22 cellular contexts compared by ENCODE assay signal in the genomic region with DNA sequence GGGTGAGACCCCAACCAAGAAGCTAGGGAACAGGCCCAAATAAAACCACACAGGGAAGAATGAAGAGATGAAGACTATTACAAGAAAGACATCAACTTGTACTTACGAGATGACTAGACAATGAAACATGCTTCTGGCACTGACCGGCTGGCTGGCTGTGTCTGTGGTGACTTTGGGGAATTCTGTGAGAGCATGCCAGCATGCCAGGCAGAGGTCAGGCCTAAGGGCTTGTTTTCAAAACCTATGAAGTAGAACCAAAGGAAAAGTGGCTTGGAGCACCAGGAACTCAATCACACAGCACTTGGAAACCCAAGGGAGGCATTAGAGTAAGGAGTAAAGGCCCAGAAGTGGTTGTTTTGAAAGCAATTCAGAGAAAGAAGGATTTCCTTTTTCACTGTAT. TPM values are rescaled to one million over a fixed set of nuclear protein-coding genes. Genes with fewer than 3 reads are reported as not detected.
A peak's percentile ranks its signal among the peaks of the same experiment; 100 is the strongest.
DNase-seq lines count a peak whose midpoint lies in the region; ATAC-seq and TF ChIP-seq lines count a peak whose summit lies in the region.
"Had no signal": no experiment of that assay in that cellular context is flagged by ENCODE, and none has a peak within 500 bp of the region (broad histone marks: within the 10 kb centered on the region; RNA-seq: fewer than 3 reads in every experiment).

No MANE protein-coding gene starts in this region.

- no peaks in the 10 kb centered on the region for H3K9me2 ChIP-seq in SK-N-SH

- ATAC-seq in SK-N-SH treated with all-trans-retinoic acid at 6 μM for 48 hours (no peak; the same call in 1 of the 3 replicates), GM18858 (IDR thresholded peaks at IDR 0.05; ENCODE audit: unreplicated experiment) (no peak)
- ATAC-seq: activated CD8-positive, alpha-beta T cell treated with anti-CD3 and anti-CD28 coated beads, Interleukin-2, amount 10 ng/mL, durations not matched to agents 7 days and 5 days; stimulated activated naive B cell treated with anti-CD40 and anti-IgM and Interleukin-4, amounts not matched to agents 10 μg/mL and 1 μg/mL and 100 μg/mL, for 72 hours had no signal

- peaks cover 7% of the 10 kb centered on the region for H3K27me3 Mint-ChIP-seq in neural progenitor cell (ENCODE audit: insufficient read depth, low read depth)
- peaks cover 4% of the 10 kb centered on the region for H3K27me3 Mint-ChIP-seq in activated CD4-positive, alpha-beta T cell treated with anti-CD3 and anti-CD28 coated beads, Interleukin-2, amount 10 ng/mL, durations not matched to agents 24 days and 14 days

- TF ChIP-seq POLR2A in adrenal gland (IDR thresholded peaks at IDR 0.05): no peak

- H3K4me3 ChIP-seq in SK-N-SH (ENCODE audit: low read depth in 2 of 2, low read length in 1 of 2) (no peak overlapping the region), adrenal gland (no peak overlapping the region), fibroblast of the aortic adventitia (ENCODE audit: low read depth, low read length) (no peak overlapping the region), neural progenitor cell (no peak overlapping the region)
- H3K4me3 ChIP-seq: tibial nerve had no signal

- TF ChIP-seq RAD21 in SK-N-SH (IDR thresholded peaks at IDR 0.05; ENCODE audit: low read length): no peak

- CTCF ChIA-PET in SK-N-SH (lab: Yijun Ruan, JAX): interaction anchor here (1.0 kb wide), 1 partner anchor 57 kb away, joined by 4 read pairs; the partner anchor contains the start of gene GSTA4

- DNase-seq in SK-N-SH: no peak
- DNase-seq in adrenal gland: peak in 6 of 7 donors; percentile 40 to 63 (median 46)
- DNase-seq in fibroblast of the aortic adventitia (ENCODE audit: low read depth): peak; percentile 42
- DNase-seq in neural progenitor cell (ENCODE audit: low spot score): no peak
- DNase-seq in NCI-H2081 treated with DMSO at 0.1 percent for 48 hours (lab: John Stamatoyannopoulos, UW): no peak
- DNase-seq in activated CD4-positive, alpha-beta T cell treated with anti-CD3 and anti-CD28 coated beads, Interleukin-2, amount 10 ng/mL, durations not matched to agents 24 days and 14 days: no peak
- DNase-seq: activated CD8-positive, alpha-beta T cell treated with anti-CD3 and anti-CD28 coated beads, Interleukin-2, amount 10 ng/mL, durations not matched to agents 7 days and 5 days; activated naive CD8-positive, alpha-beta T cell treated with anti-CD3 and anti-CD28 coated beads, Interleukin-2, amount 10 ng/mL, durations not matched to agents 7 days and 5 days; central memory CD4-positive, alpha-beta T cell; effector CD8-positive, alpha-beta T cell; H9; IMR-90; MV-4-11; NCI-H2029; NCI-H510A; SHP77 treated with DMSO at 0.1 percent for 48 hours; stimulated activated naive B cell treated with anti-CD40 and anti-IgM and Interleukin-4, amounts not matched to agents 10 μg/mL and 1 μg/mL and 100 μg/mL, for 72 hours had no signal

- H2AFZ ChIP-seq in SK-N-SH (ENCODE audit: low read depth) (peak overlapping the region; percentile 65; the same call in 1 of the 2 replicates), neural progenitor cell (replicated peaks) (no peak overlapping the region)

- H3K9ac ChIP-seq in SK-N-SH (no peak overlapping the region), neural progenitor cell (no peak overlapping the region)

- no peak overlapping the region for H3K4me3 Mint-ChIP-seq in neural progenitor cell
- no peak overlapping the region for H3K4me3 Mint-ChIP-seq in activated CD4-positive, alpha-beta T cell treated with anti-CD3 and anti-CD28 coated beads, Interleukin-2, amount 10 ng/mL, durations not matched to agents 24 days and 14 days
- H3K4me3 Mint-ChIP-seq: activated CD8-positive, alpha-beta T cell treated with anti-CD3 and anti-CD28 coated beads, Interleukin-2, amount 10 ng/mL, durations not matched to agents 7 days and 5 days; activated naive CD8-positive, alpha-beta T cell treated with anti-CD3 and anti-CD28 coated beads, Interleukin-2, amount 10 ng/mL, durations not matched to agents 7 days and 5 days; CD14-positive monocyte; H9; stimulated activated naive B cell treated with anti-CD40 and anti-IgM and Interleukin-4, amounts not matched to agents 10 μg/mL and 1 μg/mL and 100 μg/mL, for 72 hours had no signal

- H3K27me3 ChIP-seq in SK-N-SH (ENCODE audit: insufficient read depth) (no peaks in the 10 kb centered on the region), adrenal gland (no peaks in the 10 kb centered on the region), neural progenitor cell (no peaks in the 10 kb centered on the region)
- H3K27me3 ChIP-seq: tibial nerve had no signal

- H3F3A ChIP-seq in SK-N-SH (replicated peaks; ENCODE audit: insufficient read depth): no peaks in the 10 kb centered on the region
- H3F3A ChIP-seq in neural progenitor cell (ENCODE audit: low read depth): no peaks in the 10 kb centered on the region

- WGBS in SK-N-SH (ENCODE audit: low lambda C conversion rate): 73% methylated on average over 2 of the region's 2 CpGs
- 41 to 55% (median 45%) methylated on average over 2 of the region's 2 CpGs for WGBS in adrenal gland, 4 donors

- no peaks in the 10 kb centered on the region for H3K9me3 Mint-ChIP-seq in neural progenitor cell
- H3K9me3 Mint-ChIP-seq in activated CD4-positive, alpha-beta T cell treated with anti-CD3 and anti-CD28 coated beads, Interleukin-2, amount 10 ng/mL, durations not matched to agents 24 days and 14 days: peaks cover 5% of the 10 kb centered on the region
- H3K9me3 Mint-ChIP-seq: activated naive CD8-positive, alpha-beta T cell treated with anti-CD3 and anti-CD28 coated beads, Interleukin-2, amount 10 ng/mL, durations not matched to agents 7 days and 5 days; H9; stimulated activated naive B cell treated with anti-CD40 and anti-IgM and Interleukin-4, amounts not matched to agents 10 μg/mL and 1 μg/mL and 100 μg/mL, for 72 hours had no signal

- H3K27ac Mint-ChIP-seq in neural progenitor cell: no peak overlapping the region
- no peak overlapping the region for H3K27ac Mint-ChIP-seq in activated CD4-positive, alpha-beta T cell treated with anti-CD3 and anti-CD28 coated beads, Interleukin-2, amount 10 ng/mL, durations not matched to agents 24 days and 14 days
- H3K27ac Mint-ChIP-seq: activated CD8-positive, alpha-beta T cell treated with anti-CD3 and anti-CD28 coated beads, Interleukin-2, amount 10 ng/mL, durations not matched to agents 7 days and 5 days; activated naive CD8-positive, alpha-beta T cell treated with anti-CD3 and anti-CD28 coated beads, Interleukin-2, amount 10 ng/mL, durations not matched to agents 7 days and 5 days; CD14-positive monocyte; H9; stimulated activated naive B cell treated with anti-CD40 and anti-IgM and Interleukin-4, amounts not matched to agents 10 μg/mL and 1 μg/mL and 100 μg/mL, for 72 hours had no signal

- TF ChIP-seq CTCF in SK-N-SH (IDR thresholded peaks at IDR 0.05): no peak
- no peak for TF ChIP-seq CTCF in adrenal gland (IDR thresholded peaks at IDR 0.05)
- no peak for TF ChIP-seq CTCF in fibroblast of the aortic adventitia (IDR thresholded peaks at IDR 0.05; ENCODE audit: insufficient read depth, low read length)
- TF ChIP-seq CTCF in neural progenitor cell (IDR thresholded peaks at IDR 0.05): no peak

- H3K79me2 ChIP-seq in SK-N-SH (ENCODE audit: insufficient read depth) (no peaks in the 10 kb centered on the region), neural progenitor cell (ENCODE audit: low read depth) (no peaks in the 10 kb centered on the region)

- intact Hi-C loops in adrenal gland (cut with DNase I): no loop called here
- intact Hi-C loops in activated CD4-positive, alpha-beta T cell treated with anti-CD3 and anti-CD28 coated beads, Interleukin-2, amount 10 ng/mL, durations not matched to agents 24 days and 14 days (cut with micrococcal nuclease): no loop called here

- H3K4me2 ChIP-seq in SK-N-SH (no peak overlapping the region), neural progenitor cell (no peak overlapping the region)

- H4K20me1 ChIP-seq in SK-N-SH (ENCODE audit: insufficient read depth) (no peaks in the 10 kb centered on the region), neural progenitor cell (ENCODE audit: low read depth) (no peaks in the 10 kb centered on the region)

- no peaks in the 10 kb centered on the region for H3K9me3 ChIP-seq in SK-N-SH
- no peaks in the 10 kb centered on the region for H3K9me3 ChIP-seq in adrenal gland (replicated peaks in 1 of 3)
- H3K9me3 ChIP-seq in neural progenitor cell (ENCODE audit: low read depth): no peaks in the 10 kb centered on the region
- H3K9me3 ChIP-seq: tibial nerve had no signal

- no peaks in the 10 kb centered on the region for H3K36me3 Mint-ChIP-seq in neural progenitor cell
- H3K36me3 Mint-ChIP-seq in activated CD4-positive, alpha-beta T cell treated with anti-CD3 and anti-CD28 coated beads, Interleukin-2, amount 10 ng/mL, durations not matched to agents 24 days and 14 days (ENCODE audit: low read depth): no peaks in the 10 kb centered on the region
- H3K36me3 Mint-ChIP-seq: activated naive CD8-positive, alpha-beta T cell treated with anti-CD3 and anti-CD28 coated beads, Interleukin-2, amount 10 ng/mL, durations not matched to agents 7 days and 5 days; CD14-positive monocyte; stimulated activated naive B cell treated with anti-CD40 and anti-IgM and Interleukin-4, amounts not matched to agents 10 μg/mL and 1 μg/mL and 100 μg/mL, for 72 hours had no signal

- POLR2A ChIA-PET in SK-N-SH (lab: Yijun Ruan, JAX): no interaction called here

- H3K27ac ChIP-seq in SK-N-SH (ENCODE audit: low read depth in 2 of 2, low read length in 1 of 2) (0 out of 4 replicates have a peak overlapping the region, but pooled peaks of 1 of the 2 experiments have one; percentile 5), adrenal gland (peak overlapping the region in 1 of 5 donors; percentile 17), neural progenitor cell (no peak overlapping the region)
- H3K27ac ChIP-seq: tibial nerve had no signal

- peaks cover 3% of the 10 kb centered on the region for H3K4me1 Mint-ChIP-seq in neural progenitor cell
- no peaks in the 10 kb centered on the region for H3K4me1 Mint-ChIP-seq in activated CD4-positive, alpha-beta T cell treated with anti-CD3 and anti-CD28 coated beads, Interleukin-2, amount 10 ng/mL, durations not matched to agents 24 days and 14 days
- H3K4me1 Mint-ChIP-seq: CD14-positive monocyte; stimulated activated naive B cell treated with anti-CD40 and anti-IgM and Interleukin-4, amounts not matched to agents 10 μg/mL and 1 μg/mL and 100 μg/mL, for 72 hours had no signal

- TF ChIP-seq EP300 in SK-N-SH (IDR thresholded peaks at IDR 0.05; ENCODE audit: borderline replicate concordance in 1 of 2, low read depth in 1 of 2, low read length in 1 of 2): no peak

- H3K36me3 ChIP-seq in SK-N-SH (replicated peaks in 1 of 2; ENCODE audit: control insufficient read depth in 1 of 2, insufficient read depth in 2 of 2, low read length in 1 of 2): no peaks in the 10 kb centered on the region
- no peaks in the 10 kb centered on the region for H3K36me3 ChIP-seq in adrenal gland (replicated peaks in 1 of 2)
- no peaks in the 10 kb centered on the region for H3K36me3 ChIP-seq in neural progenitor cell
- H3K36me3 ChIP-seq: tibial nerve had no signal

- H3K4me1 ChIP-seq in SK-N-SH (ENCODE audit: control insufficient read depth in 1 of 2, insufficient read depth in 2 of 2, low read depth in 1 of 2, low read length in 1 of 2) (no peaks in the 10 kb centered on the region; a peak in 1 of 4 replicates), adrenal gland (replicated peaks in 1 of 2) (peaks cover 0 to 8% of the 10 kb centered on the region in 2 donors), neural progenitor cell (no peaks in the 10 kb centered on the region)
- H3K4me1 ChIP-seq: tibial nerve had no signal

RNA-seq across cellular contexts. Expression of gene GSTA3, which starts 28.4 kb away (rescaled TPM):
- not detected in 2 replicates for polyA plus RNA-seq in SK-N-SH (2012; rRNA removed)
- not detected in 2 replicates for polyA plus RNA-seq in SK-N-SH (2012; cell fraction: cytosol; rRNA removed)
- polyA plus RNA-seq in SK-N-SH (2012; cell fraction: nucleus; rRNA removed): not detected in 2 replicates
- 100 to 1,000 TPM in 1 of 8 donors, 10 to 100 TPM in 7; 12.7 to 179 (median 36.4) TPM for total RNA-seq in adrenal gland
- 100 to 1,000 TPM in 1 of 3 donors, 10 to 100 TPM in 1, 1 to 10 TPM in 1; 8.1 to 431 (median 76.4) TPM for polyA plus RNA-seq in adrenal gland
- not detected in 2 replicates for total RNA-seq in fibroblast of the aortic adventitia (ENCODE audit: low replicate concordance)
- not detected in 2 replicates for total RNA-seq in neural progenitor cell (ENCODE audit: low replicate concordance)
- not detected in 2 replicates for total RNA-seq in activated CD4-positive, alpha-beta T cell treated with anti-CD3 and anti-CD28 coated beads, Interleukin-2, amount 10 ng/mL, durations not matched to agents 24 days and 14 days
- total RNA-seq: activated CD8-positive, alpha-beta T cell treated with anti-CD3 and anti-CD28 coated beads, Interleukin-2, amount 10 ng/mL, durations not matched to agents 7 days and 5 days; activated naive CD8-positive, alpha-beta T cell treated with anti-CD3 and anti-CD28 coated beads, Interleukin-2, amount 10 ng/mL, durations not matched to agents 7 days and 5 days; H9; IMR-90; T-helper 1 cell treated with Interleukin-12 subunit alpha and Interleukin-12 subunit beta and Interleukin-4 antibody, amounts not matched to agents 30 ng/mL and 1 ng/mL, for 36 hours; tibial nerve had no signal
- polyA plus RNA-seq: CD14-positive monocyte, IMR-90 had no signal

RNA-seq across cellular contexts. Expression of gene GSTA4, which starts 57.2 kb away (rescaled TPM):
- polyA plus RNA-seq in SK-N-SH (2012; rRNA removed) (28.3 and 34.0 TPM in 2 replicates), adrenal gland (1,000 to 10,000 TPM in 1 of 3 donors, 100 to 1,000 TPM in 2; 144 to 1,199 (median 302) TPM)
- 36.6 and 45.8 TPM in 2 replicates for polyA plus RNA-seq in SK-N-SH (2012; cell fraction: cytosol; rRNA removed)
- 18.7 and 42.0 TPM in 2 replicates for polyA plus RNA-seq in SK-N-SH (2012; cell fraction: nucleus; rRNA removed)
- total RNA-seq in adrenal gland (100 to 1,000 TPM; 165 to 656 (median 343) TPM), fibroblast of the aortic adventitia (ENCODE audit: low replicate concordance) (46.3 and 89.6 TPM in 2 replicates), neural progenitor cell (ENCODE audit: low replicate concordance) (62.2 and 113 TPM in 2 replicates)
- 28.7 and 32.1 TPM in 2 replicates for total RNA-seq in activated CD4-positive, alpha-beta T cell treated with anti-CD3 and anti-CD28 coated beads, Interleukin-2, amount 10 ng/mL, durations not matched to agents 24 days and 14 days

Comparison
In these comparisons a context has a peak if more than half of its experiments do, and no peak if none do; other contexts are left out.
1. DNase-seq: peak in adrenal gland (6 of 7) and fibroblast of the aortic adventitia (single experiment); none in SK-N-SH (single experiment), neural progenitor cell (single experiment), NCI-H2081 treated with DMSO at 0.1 percent for 48 hours (single experiment) and activated CD4-positive, alpha-beta T cell treated with anti-CD3 and anti-CD28 coated beads, Interleukin-2, amount 10 ng/mL, durations not matched to agents 24 days and 14 days (single experiment).
2. RNA of gene GSTA3, which starts 28.4 kb away (total RNA-seq): 12.7 to 179 TPM in adrenal gland; not detected in fibroblast of the aortic adventitia, not detected in neural progenitor cell and not detected in activated CD4-positive, alpha-beta T cell treated with anti-CD3 and anti-CD28 coated beads, Interleukin-2, amount 10 ng/mL, durations not matched to agents 24 days and 14 days; every median in the first group is over 10 times any median in the second.